In the genomic region with DNA sequence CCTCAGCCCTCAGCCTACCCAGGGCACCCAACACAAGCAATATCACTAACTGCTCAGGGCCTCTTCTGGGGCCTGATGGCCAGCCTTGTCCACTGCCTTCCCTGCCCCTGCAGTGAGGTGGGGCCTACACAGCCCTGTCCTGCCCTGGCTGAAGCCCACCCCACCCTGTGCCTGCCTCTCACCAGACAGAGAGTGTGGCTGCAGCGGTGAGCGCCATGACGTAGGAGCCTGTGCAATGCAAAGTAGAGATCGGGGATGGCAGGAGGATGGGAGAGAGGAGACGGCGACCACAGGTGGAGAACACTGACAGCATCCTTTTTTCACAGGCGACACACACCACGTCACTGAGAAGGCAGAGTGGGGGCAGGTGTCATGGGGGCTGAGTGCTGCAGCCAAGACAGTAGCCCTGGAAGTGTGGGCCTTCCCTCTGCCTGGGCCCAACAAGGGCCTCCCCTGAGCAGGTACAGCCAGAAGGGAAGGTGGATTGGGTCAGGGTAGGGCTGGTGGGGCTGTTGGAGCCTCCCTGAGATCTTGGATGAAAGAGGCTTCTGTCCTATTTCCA, we compare ENCODE assay signal across 1 cellular context.
TF ChIP-seq lines count a peak whose summit lies in the region.

No MANE protein-coding gene starts in this region.

TF ChIP-seq in K562, 482 proteins besides CTCF, POLR2A, EP300 and RAD21 (continued from another document):
- TF ChIP-seq MXD1 (CRISPR knock-in tag; IDR thresholded peaks at IDR 0.05; ENCODE audit: borderline replicate concordance, poor library complexity, severe bottlenecking) (no peak), HMGXB4 (CRISPR knock-in tag; IDR thresholded peaks at IDR 0.05) (peak; percentile 19; the same call in 1 of the 2 replicates), HNRNPLL (IDR thresholded peaks at IDR 0.05; ENCODE audit: low read depth, low read length, poor library complexity, severe bottlenecking) (peak; percentile 18), MIER1 (IDR thresholded peaks at IDR 0.05; ENCODE audit: low read depth) (no peak), MCM2 (IDR thresholded peaks at IDR 0.05; ENCODE audit: low read depth) (no peak), HIVEP1 (CRISPR knock-in tag; IDR thresholded peaks at IDR 0.05) (no peak), RBM25 (IDR thresholded peaks at IDR 0.05; ENCODE audit: low read depth, low read length, severe bottlenecking) (no peak), CCNT2 (IDR thresholded peaks at IDR 0.05; ENCODE audit: borderline replicate concordance, extremely low read depth, insufficient read length, low read depth, low read length) (no peak), NBN (IDR thresholded peaks at IDR 0.05; ENCODE audit: low read depth) (no peak), RBBP5 (IDR thresholded peaks at IDR 0.05; ENCODE audit: borderline replicate concordance, insufficient read depth, low read length, poor library complexity, severe bottlenecking) (no peak), ZNF740 (CRISPR knock-in tag; IDR thresholded peaks at IDR 0.05) (0 out of 2 replicates have a peak, but pooled peaks have one; percentile 17), ZNF740 (tag; IDR thresholded peaks at IDR 0.05) (no peak), RBM22 (IDR thresholded peaks at IDR 0.05; ENCODE audit: low read depth, low read length, poor library complexity, severe bottlenecking) (peak; percentile 90), SMAD1 (IDR thresholded peaks at IDR 0.05; ENCODE audit: low read depth, low read length, partially characterized antibody) (no peak), MAX (CRISPR knock-in tag; IDR thresholded peaks at IDR 0.05) (0 out of 2 replicates have a peak, but pooled peaks have one; percentile 3), NR2C2 (CRISPR knock-in tag; IDR thresholded peaks at IDR 0.05) (no peak), NR2C2 (tag; IDR thresholded peaks at IDR 0.05) (no peak), ZC3H4 (CRISPR knock-in tag; IDR thresholded peaks at IDR 0.05; ENCODE audit: borderline replicate concordance) (no peak), ZBTB26 (CRISPR knock-in tag; IDR thresholded peaks at IDR 0.05) (0 out of 2 replicates have a peak, but pooled peaks have one; percentile 7), BCL6 (CRISPR knock-in tag; IDR thresholded peaks at IDR 0.05) (no peak), ZNF217 (CRISPR knock-in tag; IDR thresholded peaks at IDR 0.05) (no peak), THRAP3 (IDR thresholded peaks at IDR 0.05; ENCODE audit: borderline replicate concordance) (no peak), CAMTA2 (CRISPR knock-in tag; conservative IDR thresholded peaks at IDR 0.05) (no peak), BRF1 (IDR thresholded peaks at IDR 0.05; ENCODE audit: borderline replicate concordance, extremely low read depth, insufficient read length) (no peak), ZNF224 (CRISPR knock-in tag; IDR thresholded peaks at IDR 0.05) (no peak), RERE (CRISPR knock-in tag; IDR thresholded peaks at IDR 0.05; ENCODE audit: borderline replicate concordance) (no peak), SMARCC2 (IDR thresholded peaks at IDR 0.05; ENCODE audit: low read depth) (no peak), ZNF175 (CRISPR knock-in tag; IDR thresholded peaks at IDR 0.05; ENCODE audit: low read depth) (no peak)
- TF ChIP-seq, protein P1, sequence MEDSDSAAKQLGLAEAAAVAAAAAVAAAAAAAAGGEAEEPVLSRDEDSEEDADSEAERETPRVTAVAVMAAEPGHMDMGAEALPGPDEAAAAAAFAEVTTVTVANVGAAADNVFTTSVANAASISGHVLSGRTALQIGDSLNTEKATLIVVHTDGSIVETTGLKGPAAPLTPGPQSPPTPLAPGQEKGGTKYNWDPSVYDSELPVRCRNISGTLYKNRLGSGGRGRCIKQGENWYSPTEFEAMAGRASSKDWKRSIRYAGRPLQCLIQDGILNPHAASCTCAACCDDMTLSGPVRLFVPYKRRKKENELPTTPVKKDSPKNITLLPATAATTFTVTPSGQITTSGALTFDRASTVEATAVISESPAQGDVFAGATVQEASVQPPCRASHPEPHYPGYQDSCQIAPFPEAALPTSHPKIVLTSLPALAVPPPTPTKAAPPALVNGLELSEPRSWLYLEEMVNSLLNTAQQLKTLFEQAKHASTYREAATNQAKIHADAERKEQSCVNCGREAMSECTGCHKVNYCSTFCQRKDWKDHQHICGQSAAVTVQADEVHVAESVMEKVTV (CRISPR knock-in tag; IDR thresholded peaks at IDR 0.05), result no peak
- TF ChIP-seq, protein P2, sequence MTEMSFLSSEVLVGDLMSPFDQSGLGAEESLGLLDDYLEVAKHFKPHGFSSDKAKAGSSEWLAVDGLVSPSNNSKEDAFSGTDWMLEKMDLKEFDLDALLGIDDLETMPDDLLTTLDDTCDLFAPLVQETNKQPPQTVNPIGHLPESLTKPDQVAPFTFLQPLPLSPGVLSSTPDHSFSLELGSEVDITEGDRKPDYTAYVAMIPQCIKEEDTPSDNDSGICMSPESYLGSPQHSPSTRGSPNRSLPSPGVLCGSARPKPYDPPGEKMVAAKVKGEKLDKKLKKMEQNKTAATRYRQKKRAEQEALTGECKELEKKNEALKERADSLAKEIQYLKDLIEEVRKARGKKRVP (CRISPR knock-in tag; IDR thresholded peaks at IDR 0.05), result no peak
- TF ChIP-seq, protein P3, sequence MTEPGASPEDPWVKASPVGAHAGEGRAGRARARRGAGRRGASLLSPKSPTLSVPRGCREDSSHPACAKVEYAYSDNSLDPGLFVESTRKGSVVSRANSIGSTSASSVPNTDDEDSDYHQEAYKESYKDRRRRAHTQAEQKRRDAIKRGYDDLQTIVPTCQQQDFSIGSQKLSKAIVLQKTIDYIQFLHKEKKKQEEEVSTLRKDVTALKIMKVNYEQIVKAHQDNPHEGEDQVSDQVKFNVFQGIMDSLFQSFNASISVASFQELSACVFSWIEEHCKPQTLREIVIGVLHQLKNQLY (CRISPR knock-in tag; conservative IDR thresholded peaks at IDR 0.05), result no peak
